In genomic region chr9:95772320-95773060, GRCh38 we compare ENCODE assay signal across 8 cellular contexts.
DNase-seq lines count a peak whose midpoint lies in the region; ATAC-seq and TF ChIP-seq lines count a peak whose summit lies in the region.

No MANE protein-coding gene starts in this region.

- DNase-seq in LHCN-M2 (ENCODE audit: low read depth) = peak; percentile 63
- DNase-seq in brain microvascular endothelial cell = no peak
- peak in 1 of 2 donors; percentile 66 for DNase-seq in left lung
- peak; percentile 46 to 71 for DNase-seq in tibial artery
- DNase-seq in GM10248 (ENCODE audit: extremely low spot score) = no peak

- intact Hi-C loops in left lung (cut with DNase I) = no loop called here
- intact Hi-C loops in tibial artery (cut with DNase I; ENCODE audit: low total_unique reads) = no loop called here

- H3K9me3 ChIP-seq in left lung = no peaks in the 10 kb centered on the region
- H3K9me3 ChIP-seq in tibial artery = no peaks in the 10 kb centered on the region

- peaks cover 5 to 8% of the 10 kb centered on the region in 2 donors for H3K4me1 ChIP-seq in left lung
- peaks cover 0 to 36% (median 21%) of the 10 kb centered on the region in 4 donors for H3K4me1 ChIP-seq in tibial artery

- H3K27ac ChIP-seq in brain microvascular endothelial cell (no peak overlapping the region), left lung (peak overlapping the region in 1 of 2 donors; percentile 30), tibial artery (peak overlapping the region; percentile 81 to 87)

- TF ChIP-seq CTCF in brain microvascular endothelial cell (IDR thresholded peaks at IDR 0.05; ENCODE audit: low read depth, low read length, missing control alignments) (peak; percentile 7), left lung (IDR thresholded peaks at IDR 0.05) (no peak), tibial artery (IDR thresholded peaks at IDR 0.05) (no peak), GM10248 (IDR thresholded peaks at IDR 0.05; ENCODE audit: control extremely low read depth, extremely low read depth, low read depth, missing control alignments) (no peak)

- H3K4me3 ChIP-seq in brain microvascular endothelial cell (ENCODE audit: low read depth, low read length) (no peak overlapping the region), left lung (no peak overlapping the region), tibial artery (no peak overlapping the region)

- H3K36me3 ChIP-seq in brain microvascular endothelial cell (replicated peaks) (no peaks in the 10 kb centered on the region), left lung (no peaks in the 10 kb centered on the region), tibial artery (no peaks in the 10 kb centered on the region)

- ATAC-seq in left lung = peak; percentile 83
- ATAC-seq in HG02571 (IDR thresholded peaks at IDR 0.05; ENCODE audit: unreplicated experiment) = no peak
- no peak for ATAC-seq in HG02840 (IDR thresholded peaks at IDR 0.05; ENCODE audit: low FRiP score, unreplicated experiment)
- no peak for ATAC-seq in GM19395 (IDR thresholded peaks at IDR 0.05; ENCODE audit: unreplicated experiment)

- POLR2A ChIA-PET in GM10248 (lab: Yijun Ruan, JAX) = no interaction called here

- CTCF ChIA-PET in GM10248 (lab: Yijun Ruan, JAX) = interaction anchor here (1.2 kb wide), 1 partner anchor 17 kb away, joined by 3 read pairs; no protein-coding TSS in a partner anchor

- in situ Hi-C loops in brain microvascular endothelial cell (cut with HindIII; ENCODE audit: low pct_ligation_motif_present, low sequenced_read_pairs) = no loop called here

- H3K27me3 ChIP-seq in brain microvascular endothelial cell (replicated peaks) = peaks cover 8% of the 10 kb centered on the region
- peaks cover 0 to 32% of the 10 kb centered on the region in 2 donors for H3K27me3 ChIP-seq in left lung
- no peaks in the 10 kb centered on the region for H3K27me3 ChIP-seq in tibial artery

Comparison
In these comparisons a context has a peak if more than half of its experiments do, and no peak if none do; other contexts are left out.
1. DNase-seq: peak in LHCN-M2 (single experiment) and tibial artery (2 of 2); none in brain microvascular endothelial cell (single experiment) and GM10248 (single experiment).